Comparison of ENCODE assay signal across 18 cellular contexts in genomic region chr2:216055661-216056060, GRCh38. TPM values are rescaled to one million over a fixed set of nuclear protein-coding genes. Genes with fewer than 3 reads are reported as not detected.
DNase-seq lines count a peak whose midpoint lies in the region; ATAC-seq, FAIRE-seq and TF ChIP-seq lines count a peak whose summit lies in the region.
"Had no signal": no experiment of that assay in that cellular context is flagged by ENCODE, and none has a peak within 500 bp of the region (broad histone marks: within the 10 kb centered on the region; RNA-seq: fewer than 3 reads in every experiment).

No MANE protein-coding gene starts in this region.

- H3K4me3 Mint-ChIP-seq in activated T-cell treated with anti-CD3 and anti-CD28 coated beads, Interleukin-2, amount 50 U/mL, for 72 hours: no peak overlapping the region
- H3K4me3 Mint-ChIP-seq in stimulated activated effector memory CD8-positive, alpha-beta T cell treated with anti-CD3 and anti-CD28 coated beads, Interleukin-12 subunit alpha, Interleukin-12 subunit beta, amount 100 ng/mL, for 72 hours: no peak overlapping the region

- DNase-seq in activated T-cell treated with anti-CD3 and anti-CD28 coated beads, Interleukin-2, amount 50 U/mL, for 72 hours: no peak
- DNase-seq in activated T-cell treated with anti-CD3 and anti-CD28 coated beads, Interleukin-2, amount 50 U/mL, for 1 hour: no peak
- DNase-seq in GM12891 (ENCODE audit: insufficient read length, low spot score): no peak
- no peak for DNase-seq in mesenchymal stem cell
- no peak for DNase-seq in stimulated activated effector memory CD8-positive, alpha-beta T cell treated with anti-CD3 and anti-CD28 coated beads, Interleukin-12 subunit alpha, Interleukin-12 subunit beta, amount 100 ng/mL, for 72 hours (ENCODE audit: low spot score in 2 of 2)
- DNase-seq in left lobe of liver (ENCODE audit: low spot score): no peak
- DNase-seq in D341Med (ENCODE audit: low spot score): no peak
- DNase-seq in RWPE1 (ENCODE audit: low spot score): no peak
- DNase-seq: AML-193, H7, MG63, NCI-H1105, NCI-H1694 treated with DMSO at 0.1 percent for 48 hours, NCI-H2171, NCI-H446 treated with DMSO at 0.1 percent for 48 hours, NCI-H748 treated with DMSO at 0.1 percent for 48 hours, Right ventricle myocardium superior had no signal

- H3K4me1 ChIP-seq in mesenchymal stem cell (ENCODE audit: control insufficient read depth, insufficient read depth, low read depth, low read length): peaks cover 3% of the 10 kb centered on the region

- no peak overlapping the region for H3K9ac ChIP-seq in mesenchymal stem cell (ENCODE audit: low read length)

- peaks cover 27% of the 10 kb centered on the region for H3K4me1 Mint-ChIP-seq in activated T-cell treated with anti-CD3 and anti-CD28 coated beads, Interleukin-2, amount 50 U/mL, for 72 hours (ENCODE audit: low read depth)
- H3K4me1 Mint-ChIP-seq in stimulated activated effector memory CD8-positive, alpha-beta T cell treated with anti-CD3 and anti-CD28 coated beads, Interleukin-12 subunit alpha, Interleukin-12 subunit beta, amount 100 ng/mL, for 72 hours: peaks cover 14% of the 10 kb centered on the region

- H3K9me3 Mint-ChIP-seq in activated T-cell treated with anti-CD3 and anti-CD28 coated beads, Interleukin-2, amount 50 U/mL, for 72 hours: no peaks in the 10 kb centered on the region
- H3K9me3 Mint-ChIP-seq in stimulated activated effector memory CD8-positive, alpha-beta T cell treated with anti-CD3 and anti-CD28 coated beads, Interleukin-12 subunit alpha, Interleukin-12 subunit beta, amount 100 ng/mL, for 72 hours: no peaks in the 10 kb centered on the region

- H3K79me1 ChIP-seq in mesenchymal stem cell (replicated peaks; ENCODE audit: low read length, poor library complexity, severe bottlenecking): no peaks in the 10 kb centered on the region

- H2BK15ac ChIP-seq in mesenchymal stem cell (ENCODE audit: low read depth, poor library complexity, severe bottlenecking): no peak overlapping the region

- no peak overlapping the region for H4K8ac ChIP-seq in mesenchymal stem cell (ENCODE audit: low read length)

- POLR2A ChIA-PET in RWPE1 (lab: Yijun Ruan, JAX; ENCODE audit: low non-redundant PET): no interaction called here

- no peak overlapping the region for H3K23ac ChIP-seq in mesenchymal stem cell (ENCODE audit: low read length in 2 of 2)

- H3K9me3 ChIP-seq in mesenchymal stem cell (ENCODE audit: control insufficient read depth, low read length): no peaks in the 10 kb centered on the region
- H3K9me3 ChIP-seq: MG63 had no signal

- no peak overlapping the region for H3K4ac ChIP-seq in mesenchymal stem cell (ENCODE audit: low read depth in 1 of 2, low read length in 2 of 2)

- WGBS in mesenchymal stem cell: 98% methylated on average over 4 of the region's 4 CpGs

- H3K4me3 ChIP-seq in mesenchymal stem cell (ENCODE audit: insufficient read depth in 1 of 2, low read depth in 1 of 2, low read length in 2 of 2): no peak overlapping the region
- H3K4me3 ChIP-seq: MG63 had no signal

- no peak for TF ChIP-seq CTCF in RWPE1 (conservative IDR thresholded peaks at IDR 0.05; ENCODE audit: low read depth)

- no peak for ATAC-seq in activated T-cell treated with anti-CD3 and anti-CD28 coated beads, Interleukin-2, amount 50 U/mL, for 72 hours (replicated peaks in 1 of 2)
- ATAC-seq in stimulated activated effector memory CD8-positive, alpha-beta T cell treated with anti-CD3 and anti-CD28 coated beads, Interleukin-12 subunit alpha, Interleukin-12 subunit beta, amount 100 ng/mL, for 72 hours: no peak
- no peak for ATAC-seq in left lobe of liver
- ATAC-seq: Panc1 had no signal

- H2AK5ac ChIP-seq in mesenchymal stem cell (ENCODE audit: low read length, severe bottlenecking): peak overlapping the region; percentile 1

- H3K27ac Mint-ChIP-seq in activated T-cell treated with anti-CD3 and anti-CD28 coated beads, Interleukin-2, amount 50 U/mL, for 72 hours: peak overlapping the region; percentile 7
- peak overlapping the region; percentile 94 for H3K27ac Mint-ChIP-seq in stimulated activated effector memory CD8-positive, alpha-beta T cell treated with anti-CD3 and anti-CD28 coated beads, Interleukin-12 subunit alpha, Interleukin-12 subunit beta, amount 100 ng/mL, for 72 hours

- H2BK5ac ChIP-seq in mesenchymal stem cell (ENCODE audit: low read depth, low read length, poor library complexity, severe bottlenecking): no peak overlapping the region

- H3K27me3 Mint-ChIP-seq in activated T-cell treated with anti-CD3 and anti-CD28 coated beads, Interleukin-2, amount 50 U/mL, for 72 hours (ENCODE audit: low read depth): no peaks in the 10 kb centered on the region

- H2BK120ac ChIP-seq in mesenchymal stem cell (ENCODE audit: low read depth, low read length): no peak overlapping the region

- H3K14ac ChIP-seq in mesenchymal stem cell (ENCODE audit: low read length in 2 of 2): no peak overlapping the region

- H3K27me3 ChIP-seq in mesenchymal stem cell (ENCODE audit: control insufficient read depth in 1 of 2, insufficient read depth in 1 of 2, low read length in 2 of 2): no peaks in the 10 kb centered on the region
- H3K27me3 ChIP-seq: MG63 had no signal

- peaks cover 2% of the 10 kb centered on the region in 2 donors for H3K36me3 Mint-ChIP-seq in activated T-cell treated with anti-CD3 and anti-CD28 coated beads, Interleukin-2, amount 50 U/mL, for 72 hours (ENCODE audit: insufficient read depth in 2 of 2)
- H3K36me3 Mint-ChIP-seq in stimulated activated effector memory CD8-positive, alpha-beta T cell treated with anti-CD3 and anti-CD28 coated beads, Interleukin-12 subunit alpha, Interleukin-12 subunit beta, amount 100 ng/mL, for 72 hours: peaks cover 16% of the 10 kb centered on the region

- H3K4me2 ChIP-seq in mesenchymal stem cell (ENCODE audit: low read length, poor library complexity, severe bottlenecking): no peak overlapping the region

- peak; percentile 58 for FAIRE-seq in GM12891 (lab: Jason Lieb, UNC)

- no peak overlapping the region for H3K18ac ChIP-seq in mesenchymal stem cell (ENCODE audit: low read depth in 1 of 2, low read length in 2 of 2)

- H2BK12ac ChIP-seq in mesenchymal stem cell (ENCODE audit: low read length in 2 of 2): no peak overlapping the region

- no peaks in the 10 kb centered on the region for H3K36me3 ChIP-seq in mesenchymal stem cell (ENCODE audit: control insufficient read depth in 1 of 2, insufficient read depth in 2 of 2, low read depth in 1 of 2, low read length in 2 of 2)
- H3K36me3 ChIP-seq: MG63 had no signal

- no peak overlapping the region for H2AFZ ChIP-seq in mesenchymal stem cell (ENCODE audit: low read depth, low read length)

- no peak overlapping the region for H4K91ac ChIP-seq in mesenchymal stem cell (ENCODE audit: low read length)

- CTCF ChIA-PET in RWPE1 (lab: Yijun Ruan, JAX): no interaction called here

- H3K27ac ChIP-seq in mesenchymal stem cell (ENCODE audit: low read length, poor library complexity, severe bottlenecking): no peak overlapping the region
- no peak overlapping the region for H3K27ac ChIP-seq in RWPE1

- no peak for TF ChIP-seq POLR2A in GM12891 (IDR thresholded peaks at IDR 0.05; ENCODE audit: low read depth, low read length)

TF ChIP-seq in GM12891, 5 proteins besides CTCF, POLR2A, EP300 and RAD21:
- no peak for TF ChIP-seq POLR2AphosphoS5 (IDR thresholded peaks at IDR 0.05; ENCODE audit: low read depth, low read length)
- TF ChIP-seq TAF1 (IDR thresholded peaks at IDR 0.05; ENCODE audit: low read depth, low read length): no peak
- TF ChIP-seq POU2F2 (IDR thresholded peaks at IDR 0.05; ENCODE audit: low read depth, low read length): no peak
- TF ChIP-seq PAX5 (IDR thresholded peaks at IDR 0.05; ENCODE audit: insufficient read depth, low read length, severe bottlenecking): no peak
- TF ChIP-seq SPI1 (IDR thresholded peaks at IDR 0.05; ENCODE audit: low read depth, low read length): no peak

RNA-seq across cellular contexts. Expression of gene PECR, which starts 25.9 kb away (rescaled TPM):
- total RNA-seq in activated T-cell treated with anti-CD3 and anti-CD28 coated beads, Interleukin-2, amount 50 U/mL, for 72 hours: 10 to 100 TPM; 28.4 to 29.7 TPM
- 18.7 TPM for polyA plus RNA-seq in GM12891 (2012; ENCODE audit: low read depth, missing spikeins)
- 5.5 TPM for polyA plus RNA-seq in mesenchymal stem cell (2013, experiment 1 of 2)
- polyA plus RNA-seq in mesenchymal stem cell (2013, experiment 2 of 2): 4.8 TPM
- total RNA-seq in left lobe of liver: 95.5 TPM

RNA-seq across cellular contexts. Expression of gene TMEM169, which starts 26.1 kb away (rescaled TPM):
- total RNA-seq in activated T-cell treated with anti-CD3 and anti-CD28 coated beads, Interleukin-2, amount 50 U/mL, for 72 hours: 1 to 10 TPM; 1.6 TPM
- 0.32 TPM for polyA plus RNA-seq in GM12891 (2012; ENCODE audit: low read depth, missing spikeins)
- polyA plus RNA-seq in mesenchymal stem cell (2013, experiment 1 of 2): 1.2 TPM
- 1.2 TPM for polyA plus RNA-seq in mesenchymal stem cell (2013, experiment 2 of 2)
- total RNA-seq in left lobe of liver: 1.5 TPM

RNA-seq across cellular contexts. Expression of gene MREG, which starts 42.3 kb away (rescaled TPM):
- 10 to 100 TPM in 1 of 2 donors, 1 to 10 TPM in 1; 9.0 to 10.8 TPM for total RNA-seq in activated T-cell treated with anti-CD3 and anti-CD28 coated beads, Interleukin-2, amount 50 U/mL, for 72 hours
- polyA plus RNA-seq in GM12891 (2012; ENCODE audit: low read depth, missing spikeins): 24.3 TPM
- polyA plus RNA-seq in mesenchymal stem cell (2013, experiment 1 of 2): 1.2 TPM
- 1.3 TPM for polyA plus RNA-seq in mesenchymal stem cell (2013, experiment 2 of 2)
- 6.2 TPM for total RNA-seq in left lobe of liver

RNA-seq across cellular contexts. Expression of gene XRCC5, which starts 53.5 kb away (rescaled TPM):
- 100 to 1,000 TPM; 300 to 324 TPM for total RNA-seq in activated T-cell treated with anti-CD3 and anti-CD28 coated beads, Interleukin-2, amount 50 U/mL, for 72 hours
- polyA plus RNA-seq in GM12891 (2012; ENCODE audit: low read depth, missing spikeins): 218 TPM
- 151 TPM for polyA plus RNA-seq in mesenchymal stem cell (2013, experiment 1 of 2)
- 150 TPM for polyA plus RNA-seq in mesenchymal stem cell (2013, experiment 2 of 2)
- total RNA-seq in left lobe of liver: 101 TPM
